ENCODE assay signal across 22 cellular contexts in genomic region chr17:70454377-70454776, GRCh38.
A peak's percentile ranks its signal among the peaks of the same experiment; 100 is the strongest.
DNase-seq lines count a peak whose midpoint lies in the region; ATAC-seq and TF ChIP-seq lines count a peak whose summit lies in the region.
"Had no signal": no experiment of that assay in that cellular context is flagged by ENCODE, and none has a peak within 500 bp of the region (broad histone marks: within the 10 kb centered on the region; RNA-seq: fewer than 3 reads in every experiment).

No MANE protein-coding gene starts in this region.

- no peaks in the 10 kb centered on the region for H3K9me3 ChIP-seq in mucosa of descending colon
- H3K9me3 ChIP-seq in effector memory CD4-positive, alpha-beta T cell (ENCODE audit: control insufficient read depth, low read length): no peaks in the 10 kb centered on the region
- H3K9me3 ChIP-seq: BE2C had no signal

- no peak overlapping the region for H3K27ac ChIP-seq in effector memory CD4-positive, alpha-beta T cell (ENCODE audit: insufficient read depth, low read length, poor library complexity, severe bottlenecking)
- H3K27ac ChIP-seq: BLaER1 had no signal

- H3K36me3 ChIP-seq in mucosa of descending colon (ENCODE audit: low read depth): no peaks in the 10 kb centered on the region
- H3K36me3 ChIP-seq in effector memory CD4-positive, alpha-beta T cell (ENCODE audit: control insufficient read depth, insufficient read depth, low read length): no peaks in the 10 kb centered on the region
- H3K36me3 ChIP-seq: BE2C, BLaER1 had no signal

- no peaks in the 10 kb centered on the region for H3K27me3 ChIP-seq in effector memory CD4-positive, alpha-beta T cell (replicated peaks; ENCODE audit: control insufficient read depth, insufficient read depth, low read length, poor library complexity, severe bottlenecking)
- H3K27me3 ChIP-seq: BE2C, BLaER1 had no signal

- H3K4me1 ChIP-seq in mucosa of descending colon (ENCODE audit: low read depth): peaks cover 5% of the 10 kb centered on the region
- no peaks in the 10 kb centered on the region for H3K4me1 ChIP-seq in effector memory CD4-positive, alpha-beta T cell (ENCODE audit: control insufficient read depth, insufficient read depth, low read length, poor library complexity, severe bottlenecking)
- H3K4me1 ChIP-seq: BE2C, BLaER1 had no signal

- peak; percentile 11 for DNase-seq in NCI-H526 treated with DMSO at 0.1 percent for 48 hours (lab: John Stamatoyannopoulos, UW)
- DNase-seq in mucosa of descending colon: peak in 1 of 3 donors; percentile 27
- no peak for DNase-seq in effector memory CD4-positive, alpha-beta T cell
- no peak for DNase-seq in head of caudate nucleus
- no peak for DNase-seq in cerebellar nuclear complex (lab: John Stamatoyannopoulos, UW)
- DNase-seq: 8988T; ACHN; BE2C; C1 segment of cervical spinal cord; CD4-positive, alpha-beta memory T cell; CD4-positive, CD25-positive, alpha-beta regulatory T cell; CD8-positive, alpha-beta memory T cell; COR-L47; DMS 273 treated with DMSO at 0.1 percent for 48 hours; DMS153; DMS53; DMS79; DND-41; EL; GDM1 had no signal

- intact Hi-C loops in mucosa of descending colon (cut with DNase I, micrococcal nuclease) (no loop called here), head of caudate nucleus (cut with DNase I) (no loop called here)

- ATAC-seq in mucosa of descending colon: peak; percentile 90
- ATAC-seq: GM12878 had no signal

- TF ChIP-seq CTCF in mucosa of descending colon (IDR thresholded peaks at IDR 0.05): no peak

- H3K4me3 ChIP-seq in mucosa of descending colon: no peak overlapping the region
- no peak overlapping the region for H3K4me3 ChIP-seq in effector memory CD4-positive, alpha-beta T cell (ENCODE audit: insufficient read depth, low read depth, low read length, poor library complexity, severe bottlenecking)
- H3K4me3 ChIP-seq: BLaER1, GM12878 had no signal
